9 cellular contexts compared by ENCODE assay signal in genomic region chr2:46294185-46294836, GRCh38. TPM values are rescaled to one million over a fixed set of nuclear protein-coding genes. Genes with fewer than 3 reads are reported as not detected.
DNase-seq lines count a peak whose midpoint lies in the region; ATAC-seq and TF ChIP-seq lines count a peak whose summit lies in the region.
"Had no signal": no experiment of that assay in that cellular context is flagged by ENCODE, and none has a peak within 500 bp of the region (broad histone marks: within the 10 kb centered on the region; RNA-seq: fewer than 3 reads in every experiment).

No MANE protein-coding gene starts in this region.

- DNase-seq in BJ (ENCODE audit: low read depth) (no peak), GM23338 (ENCODE audit: low spot score) (peak; percentile 85), iPS-NIHi7 (ENCODE audit: extremely low spot score) (peak; percentile 75), CD14-positive monocyte (ENCODE audit: low spot score) (no peak), NCI-H510A treated with DMSO at 0.1 percent for 48 hours (lab: John Stamatoyannopoulos, UW) (no peak), putamen (ENCODE audit: low spot score) (no peak)
- peak; percentile 48 for DNase-seq in activated CD4-positive, alpha-beta memory T cell treated with anti-CD3 and anti-CD28 coated beads, Interleukin-2, amount 10 ng/mL, durations not matched to agents 7 days and 5 days
- DNase-seq in activated T-helper 2 cell treated with anti-CD3 and anti-CD28 coated beads, Interferon-gamma antibody, Interleukin-2, Interleukin-4, amounts not matched to agents 10 μg/mL and 5 μg/mL and 100 μg/mL, durations not matched to agents 14 hours and 24 hours and 36 hours (ENCODE audit: low spot score): no peak
- DNase-seq: immature natural killer cell had no signal

- H3K9me3 Mint-ChIP-seq in GM23338: no peaks in the 10 kb centered on the region; the same call in 2 of the 3 replicates
- no peaks in the 10 kb centered on the region for H3K9me3 Mint-ChIP-seq in activated CD4-positive, alpha-beta memory T cell treated with anti-CD3 and anti-CD28 coated beads, Interleukin-2, amount 10 ng/mL, durations not matched to agents 7 days and 5 days
- H3K9me3 Mint-ChIP-seq in CD14-positive monocyte: peaks cover 0 to 12% (median 5%) of the 10 kb centered on the region in 7 donors
- no peaks in the 10 kb centered on the region for H3K9me3 Mint-ChIP-seq in activated T-helper 2 cell treated with anti-CD3 and anti-CD28 coated beads, Interferon-gamma antibody, Interleukin-2, Interleukin-4, amounts not matched to agents 10 μg/mL and 5 μg/mL and 100 μg/mL, durations not matched to agents 14 hours and 24 hours and 36 hours
- H3K9me3 Mint-ChIP-seq: immature natural killer cell had no signal

- H3K27me3 Mint-ChIP-seq in GM23338 (ENCODE audit: insufficient read depth, low read depth, poor library complexity) (peaks cover 47% of the 10 kb centered on the region), CD14-positive monocyte (ENCODE audit: low read depth in 3 of 3) (peaks cover 35 to 52% (median 51%) of the 10 kb centered on the region in 3 donors)
- peaks cover 45% of the 10 kb centered on the region for H3K27me3 Mint-ChIP-seq in activated CD4-positive, alpha-beta memory T cell treated with anti-CD3 and anti-CD28 coated beads, Interleukin-2, amount 10 ng/mL, durations not matched to agents 7 days and 5 days
- H3K27me3 Mint-ChIP-seq in activated T-helper 2 cell treated with anti-CD3 and anti-CD28 coated beads, Interferon-gamma antibody, Interleukin-2, Interleukin-4, amounts not matched to agents 10 μg/mL and 5 μg/mL and 100 μg/mL, durations not matched to agents 14 hours and 24 hours and 36 hours (ENCODE audit: low read depth): peaks cover 48% of the 10 kb centered on the region

- no peaks in the 10 kb centered on the region for H3K27me3 ChIP-seq in BJ (ENCODE audit: control insufficient read depth, insufficient read depth, low read length)
- peaks cover 46% of the 10 kb centered on the region for H3K27me3 ChIP-seq in GM23338 (ENCODE audit: insufficient read depth)

- no peaks in the 10 kb centered on the region for H3K36me3 ChIP-seq in BJ (ENCODE audit: control insufficient read depth, insufficient read depth, low read length)
- H3K36me3 ChIP-seq in GM23338 (ENCODE audit: insufficient read depth): no peaks in the 10 kb centered on the region

- ATAC-seq in GM23338: peak; percentile 8

- POLR2A ChIA-PET in BJ (lab: Charles Lee): no interaction called here
- POLR2A ChIA-PET in activated CD4-positive, alpha-beta memory T cell treated with anti-CD3 and anti-CD28 coated beads, Interleukin-2, amount 10 ng/mL, durations not matched to agents 7 days and 5 days (lab: Charles Lee): interaction anchor here (1.1 to 1.3 kb wide), 3 partner anchors 64 to 231 kb away, joined by 3 to 4 read pairs (median 4); no protein-coding TSS in a partner anchor

- no peak overlapping the region for H3K27ac ChIP-seq in GM23338 (ENCODE audit: low read depth)

- H3K4me3 Mint-ChIP-seq in GM23338 (no peak overlapping the region), CD14-positive monocyte (peak overlapping the region in 1 of 2 donors; percentile 92)
- no peak overlapping the region for H3K4me3 Mint-ChIP-seq in activated CD4-positive, alpha-beta memory T cell treated with anti-CD3 and anti-CD28 coated beads, Interleukin-2, amount 10 ng/mL, durations not matched to agents 7 days and 5 days
- no peak overlapping the region for H3K4me3 Mint-ChIP-seq in activated T-helper 2 cell treated with anti-CD3 and anti-CD28 coated beads, Interferon-gamma antibody, Interleukin-2, Interleukin-4, amounts not matched to agents 10 μg/mL and 5 μg/mL and 100 μg/mL, durations not matched to agents 14 hours and 24 hours and 36 hours (ENCODE audit: low read depth)

- no peak overlapping the region for H2AFZ ChIP-seq in GM23338

- no peak overlapping the region for H3K27ac Mint-ChIP-seq in GM23338
- no peak overlapping the region for H3K27ac Mint-ChIP-seq in activated CD4-positive, alpha-beta memory T cell treated with anti-CD3 and anti-CD28 coated beads, Interleukin-2, amount 10 ng/mL, durations not matched to agents 7 days and 5 days
- H3K27ac Mint-ChIP-seq in CD14-positive monocyte: peak overlapping the region in 1 of 7 donors; percentile 55
- no peak overlapping the region for H3K27ac Mint-ChIP-seq in activated T-helper 2 cell treated with anti-CD3 and anti-CD28 coated beads, Interferon-gamma antibody, Interleukin-2, Interleukin-4, amounts not matched to agents 10 μg/mL and 5 μg/mL and 100 μg/mL, durations not matched to agents 14 hours and 24 hours and 36 hours
- H3K27ac Mint-ChIP-seq: immature natural killer cell had no signal

- 0 out of 2 replicates have a peak, but pooled peaks cover 3% of the 10 kb centered on the region for H4K20me1 ChIP-seq in GM23338 (replicated peaks; ENCODE audit: insufficient read depth)

- H3F3A ChIP-seq in GM23338 (replicated peaks; ENCODE audit: low read depth): 0 out of 2 replicates have a peak, but pooled peaks cover 4% of the 10 kb centered on the region

- CTCF ChIA-PET in BJ (lab: Yijun Ruan, JAX): interaction anchor here (0.6 to 2.5 kb wide), 21 partner anchors 9 to 650 kb away, joined by 3 to 12 read pairs (median 4); no protein-coding TSS in a partner anchor
- CTCF ChIA-PET in activated CD4-positive, alpha-beta memory T cell treated with anti-CD3 and anti-CD28 coated beads, Interleukin-2, amount 10 ng/mL, durations not matched to agents 7 days and 5 days (lab: Charles Lee): interaction anchor here (0.9 to 2.0 kb wide), 6 partner anchors 9 to 281 kb away, joined by 3 to 24 read pairs (median 4); no protein-coding TSS in a partner anchor

- no peaks in the 10 kb centered on the region for H3K36me3 Mint-ChIP-seq in GM23338 (ENCODE audit: low read depth)
- H3K36me3 Mint-ChIP-seq in activated CD4-positive, alpha-beta memory T cell treated with anti-CD3 and anti-CD28 coated beads, Interleukin-2, amount 10 ng/mL, durations not matched to agents 7 days and 5 days (ENCODE audit: low read depth): peaks cover 11% of the 10 kb centered on the region
- H3K36me3 Mint-ChIP-seq in CD14-positive monocyte: peaks cover 3 to 5% of the 10 kb centered on the region in 2 donors
- peaks cover 6% of the 10 kb centered on the region for H3K36me3 Mint-ChIP-seq in activated T-helper 2 cell treated with anti-CD3 and anti-CD28 coated beads, Interferon-gamma antibody, Interleukin-2, Interleukin-4, amounts not matched to agents 10 μg/mL and 5 μg/mL and 100 μg/mL, durations not matched to agents 14 hours and 24 hours and 36 hours (ENCODE audit: low read depth)
- H3K36me3 Mint-ChIP-seq: immature natural killer cell had no signal

- H3K9me2 ChIP-seq in GM23338 (ENCODE audit: insufficient read depth): 0 out of 2 replicates have a peak, but pooled peaks cover 5% of the 10 kb centered on the region

- intact Hi-C loops in CD14-positive monocyte (cut with micrococcal nuclease): loop anchor here in 1 of 2 donors (10.0 kb wide), 1 partner anchor 210 kb away; no protein-coding TSS in a partner anchor
- intact Hi-C loops in activated T-helper 2 cell treated with anti-CD3 and anti-CD28 coated beads, Interferon-gamma antibody, Interleukin-2, Interleukin-4, amounts not matched to agents 10 μg/mL and 5 μg/mL and 100 μg/mL, durations not matched to agents 14 hours and 24 hours and 36 hours (cut with micrococcal nuclease): loop anchor here (1.0 kb wide), 1 partner anchor 231 kb away; no protein-coding TSS in a partner anchor

- TF ChIP-seq CTCF in BJ (IDR thresholded peaks at IDR 0.05; ENCODE audit: insufficient read depth, low read depth, low read length) (peak; percentile 48), GM23338 (conservative IDR thresholded peaks at IDR 0.05; ENCODE audit: low read depth in 2 of 2) (peak; percentile 60 to 75), CD14-positive monocyte (IDR thresholded peaks at IDR 0.05) (no peak)

- H3K4me1 Mint-ChIP-seq in GM23338 (peaks cover 14% of the 10 kb centered on the region), CD14-positive monocyte (peaks cover 37% of the 10 kb centered on the region)
- H3K4me1 Mint-ChIP-seq in activated CD4-positive, alpha-beta memory T cell treated with anti-CD3 and anti-CD28 coated beads, Interleukin-2, amount 10 ng/mL, durations not matched to agents 7 days and 5 days: peaks cover 29% of the 10 kb centered on the region
- peaks cover 10% of the 10 kb centered on the region for H3K4me1 Mint-ChIP-seq in activated T-helper 2 cell treated with anti-CD3 and anti-CD28 coated beads, Interferon-gamma antibody, Interleukin-2, Interleukin-4, amounts not matched to agents 10 μg/mL and 5 μg/mL and 100 μg/mL, durations not matched to agents 14 hours and 24 hours and 36 hours (ENCODE audit: low read depth)

- H3K79me2 ChIP-seq in GM23338 (replicated peaks; ENCODE audit: insufficient read depth): no peaks in the 10 kb centered on the region

- H3K4me1 ChIP-seq in GM23338 (ENCODE audit: insufficient read depth): peaks cover 14% of the 10 kb centered on the region

- no peak overlapping the region for H3K4me3 ChIP-seq in BJ (ENCODE audit: low read depth, low read length)
- H3K4me3 ChIP-seq in GM23338: no peak overlapping the region

- no peak overlapping the region for H3K4me2 ChIP-seq in GM23338

TF ChIP-seq in GM23338, 12 proteins besides CTCF, POLR2A, EP300 and RAD21 (continues in another document):
- TF ChIP-seq POLR2AphosphoS5 (IDR thresholded peaks at IDR 0.05; ENCODE audit: low read depth) (no peak), JUNB (IDR thresholded peaks at IDR 0.05; ENCODE audit: unreplicated experiment) (no peak)

RNA-seq across cellular contexts. Expression of gene EPAS1, which starts 2.9 kb away (rescaled TPM):
- polyA plus RNA-seq in BJ (2011; rRNA removed) (312 and 531 TPM in 2 replicates), GM23338 (2016; fragmentation: Nextera tagmentation; extraction: Ambion mirVana) (0.52 and 0.68 TPM in 2 replicates), CD14-positive monocyte (under 1 TPM; 0.11 to 0.88 TPM)
- polyA minus RNA-seq in BJ (2011; rRNA and poly(A)+ RNA removed): 229 and 279 TPM in 2 replicates
- 5.4 and 5.7 TPM in 2 replicates for total RNA-seq in GM23338 (2014; rRNA removed; shearing (Covaris generic))
- total RNA-seq in activated CD4-positive, alpha-beta memory T cell treated with anti-CD3 and anti-CD28 coated beads, Interleukin-2, amount 10 ng/mL, durations not matched to agents 7 days and 5 days: 10 to 100 TPM; 76.3 to 79.0 TPM
- 100.0 and 102 TPM in 2 replicates for total RNA-seq in activated T-helper 2 cell treated with anti-CD3 and anti-CD28 coated beads, Interferon-gamma antibody, Interleukin-2, Interleukin-4, amounts not matched to agents 10 μg/mL and 5 μg/mL and 100 μg/mL, durations not matched to agents 14 hours and 24 hours and 36 hours

Comparison
In these comparisons a context has a peak if more than half of its experiments do, and no peak if none do; other contexts are left out.
1. DNase-seq: peak in GM23338 (single experiment), activated CD4-positive, alpha-beta memory T cell treated with anti-CD3 and anti-CD28 coated beads, Interleukin-2, amount 10 ng/mL, durations not matched to agents 7 days and 5 days (single experiment) and iPS-NIHi7 (single experiment); none in BJ (single experiment), CD14-positive monocyte (single experiment), NCI-H510A treated with DMSO at 0.1 percent for 48 hours (single experiment), putamen (single experiment) and activated T-helper 2 cell treated with anti-CD3 and anti-CD28 coated beads, Interferon-gamma antibody, Interleukin-2, Interleukin-4, amounts not matched to agents 10 μg/mL and 5 μg/mL and 100 μg/mL, durations not matched to agents 14 hours and 24 hours and 36 hours (single experiment).
2. RNA of gene EPAS1, which starts 2.9 kb away (total RNA-seq): 100.0 to 102 TPM in activated T-helper 2 cell treated with anti-CD3 and anti-CD28 coated beads, Interferon-gamma antibody, Interleukin-2, Interleukin-4, amounts not matched to agents 10 μg/mL and 5 μg/mL and 100 μg/mL, durations not matched to agents 14 hours and 24 hours and 36 hours and 76.3 to 79.0 TPM in activated CD4-positive, alpha-beta memory T cell treated with anti-CD3 and anti-CD28 coated beads, Interleukin-2, amount 10 ng/mL, durations not matched to agents 7 days and 5 days; 5.4 to 5.7 TPM in GM23338; every median in the first group is over 10 times any median in the second.